15 cellular contexts compared by ENCODE assay signal in genomic region chr9:121545148-121545874, GRCh38. TPM values are rescaled to one million over a fixed set of nuclear protein-coding genes. Genes with fewer than 3 reads are reported as not detected.
DNase-seq lines count a peak whose midpoint lies in the region; ATAC-seq, FAIRE-seq and TF ChIP-seq lines count a peak whose summit lies in the region.
"Had no signal": no experiment of that assay in that cellular context is flagged by ENCODE, and none has a peak within 500 bp of the region (broad histone marks: within the 10 kb centered on the region; RNA-seq: fewer than 3 reads in every experiment).

No MANE protein-coding gene starts in this region.

- H3K9me3 ChIP-seq in right cardiac atrium (ENCODE audit: control insufficient read depth, low read length) (no peaks in the 10 kb centered on the region), OCI-LY3 (ENCODE audit: insufficient read depth, low read length) (no peaks in the 10 kb centered on the region), keratinocyte (ENCODE audit: control insufficient read depth, low read depth, low read length) (no peaks in the 10 kb centered on the region), sigmoid colon (no peaks in the 10 kb centered on the region), hepatocyte (ENCODE audit: low read depth) (no peaks in the 10 kb centered on the region)
- H3K9me3 ChIP-seq: left lung, stomach had no signal

- no peak for TF ChIP-seq POLR2A in sigmoid colon (IDR thresholded peaks at IDR 0.05)

- TF ChIP-seq CTCF in OCI-LY3 (IDR thresholded peaks at IDR 0.05; ENCODE audit: low read depth, low read length) (no peak), keratinocyte (optimal IDR thresholded peaks at IDR 0.05 in 1 of 3, IDR thresholded peaks at IDR 0.05 in 1 of 3, conservative IDR thresholded peaks at IDR 0.05 in 1 of 3; ENCODE audit: extremely low read depth in 1 of 3, insufficient read depth in 2 of 3, low read length in 3 of 3) (no peak), sigmoid colon (IDR thresholded peaks at IDR 0.05) (no peak), hepatocyte (IDR thresholded peaks at IDR 0.05; ENCODE audit: poor library complexity) (no peak)

- WGBS in right cardiac atrium: 44% methylated on average over 33 of the region's 33 CpGs
- WGBS in sigmoid colon, 2 donors: 46 to 55% methylated on average over 33 of the region's 33 CpGs
- WGBS in hepatocyte (ENCODE audit: low lambda C conversion rate, missing lambda C conversion rate): 58% methylated on average over 33 of the region's 33 CpGs

- no peak for FAIRE-seq in keratinocyte (lab: Jason Lieb, UNC)

- no peak overlapping the region for H3K9ac ChIP-seq in OCI-LY3 (ENCODE audit: low read length)
- no peak overlapping the region for H3K9ac ChIP-seq in keratinocyte (ENCODE audit: control insufficient read depth, extremely low read depth, insufficient read depth, low read length)

- no peaks in the 10 kb centered on the region for H3K9me1 ChIP-seq in keratinocyte (ENCODE audit: control insufficient read depth, extremely low read depth, insufficient read depth, low read length)

- H3K4me1 ChIP-seq in right cardiac atrium (ENCODE audit: control insufficient read depth, insufficient read depth, low read length) (no peaks in the 10 kb centered on the region), OCI-LY3 (ENCODE audit: low read length) (peaks cover 3% of the 10 kb centered on the region; the same call in 1 of the 2 replicates), keratinocyte (ENCODE audit: control insufficient read depth, extremely low read depth, insufficient read depth, low read length) (peaks cover 8% of the 10 kb centered on the region), sigmoid colon (peaks cover 0 to 13% (median 9%) of the 10 kb centered on the region in 4 donors), hepatocyte (ENCODE audit: insufficient read depth) (peaks cover under 1% of the 10 kb centered on the region)

- H2AFZ ChIP-seq in OCI-LY3 (ENCODE audit: low read depth, low read length): 0 out of 2 replicates have a peak overlapping the region, but pooled peaks have one; percentile 98
- no peak overlapping the region for H2AFZ ChIP-seq in keratinocyte (ENCODE audit: control insufficient read depth, low read length)
- H2AFZ ChIP-seq in hepatocyte: no peak overlapping the region

- H3K4me2 ChIP-seq in OCI-LY3 (ENCODE audit: low read length): peak overlapping the region; percentile 65
- H3K4me2 ChIP-seq in keratinocyte (ENCODE audit: control insufficient read depth, extremely low read depth, insufficient read depth, low read depth, low read length): peak overlapping the region; percentile 71
- H3K4me2 ChIP-seq in hepatocyte: no peak overlapping the region

- H3K27me3 ChIP-seq in right cardiac atrium (ENCODE audit: control insufficient read depth, insufficient read depth) (no peaks in the 10 kb centered on the region), OCI-LY3 (ENCODE audit: low read depth, low read length) (peaks cover 5% of the 10 kb centered on the region; the same call in 1 of the 2 replicates), keratinocyte (ENCODE audit: control insufficient read depth, extremely low read depth, insufficient read depth, low read length) (peaks cover 5% of the 10 kb centered on the region), sigmoid colon (no peaks in the 10 kb centered on the region), hepatocyte (no peaks in the 10 kb centered on the region)
- H3K27me3 ChIP-seq: left lung had no signal

- H3K27ac ChIP-seq in right cardiac atrium (ENCODE audit: low read length) (no peak overlapping the region), OCI-LY3 (ENCODE audit: low read length) (no peak overlapping the region), keratinocyte (ENCODE audit: control insufficient read depth, insufficient read depth, low read length) (no peak overlapping the region), sigmoid colon (no peak overlapping the region), hepatocyte (no peak overlapping the region)
- H3K27ac ChIP-seq: epithelial cell of prostate, left lung had no signal

- ATAC-seq in right cardiac atrium: peak; percentile 3 to 7
- ATAC-seq in Right ventricle myocardium inferior: no peak
- ATAC-seq in HG02571 (IDR thresholded peaks at IDR 0.05; ENCODE audit: unreplicated experiment): no peak

- H3K79me2 ChIP-seq in OCI-LY3 (ENCODE audit: low read length) (no peaks in the 10 kb centered on the region), keratinocyte (ENCODE audit: control insufficient read depth, insufficient read depth, low read length) (no peaks in the 10 kb centered on the region), hepatocyte (no peaks in the 10 kb centered on the region)

- H3K36me3 ChIP-seq in OCI-LY3 (replicated peaks; ENCODE audit: low read depth, low read length) (no peaks in the 10 kb centered on the region), keratinocyte (ENCODE audit: control insufficient read depth in 2 of 2, extremely low read depth in 1 of 2, insufficient read depth in 2 of 2, low read length in 2 of 2) (no peaks in the 10 kb centered on the region), sigmoid colon (no peaks in the 10 kb centered on the region), hepatocyte (replicated peaks; ENCODE audit: insufficient read depth, low read depth) (no peaks in the 10 kb centered on the region)
- H3K36me3 ChIP-seq: left lung, stomach had no signal

- H3K9me2 ChIP-seq in hepatocyte (replicated peaks; ENCODE audit: insufficient read depth): no peaks in the 10 kb centered on the region

- no peak for TF ChIP-seq EP300 in sigmoid colon (IDR thresholded peaks at IDR 0.05)

- dilution Hi-C loops in keratinocyte (cut with MboI; ENCODE audit: extremely low pct_ligation_motif_present, low sequenced_read_pairs): no loop called here

- intact Hi-C loops in right cardiac atrium (cut with DNase I): loop anchor here in 3 of 4 donors (5.0 to 10.0 kb wide), 2 partner anchors 159 to 447 kb away; no protein-coding TSS in a partner anchor
- intact Hi-C loops in Right ventricle myocardium inferior (cut with DNase I): loop anchor here (5.0 kb wide), 2 partner anchors 137 to 197 kb away; no protein-coding TSS in a partner anchor
- intact Hi-C loops in sigmoid colon (cut with DNase I): loop anchor here (5.0 kb wide), 1 partner anchor 87 kb away; no protein-coding TSS in a partner anchor

- H3K4me3 ChIP-seq in right cardiac atrium (ENCODE audit: low read length): no peak overlapping the region
- peak overlapping the region; percentile 69 for H3K4me3 ChIP-seq in OCI-LY3 (ENCODE audit: low read length)
- H3K4me3 ChIP-seq in keratinocyte (ENCODE audit: control insufficient read depth in 2 of 3, extremely low read depth in 1 of 3, insufficient read depth in 2 of 3, low read depth in 1 of 3, low read length in 3 of 3): no peak overlapping the region
- H3K4me3 ChIP-seq in sigmoid colon: no peak overlapping the region
- H3K4me3 ChIP-seq in hepatocyte: no peak overlapping the region
- H3K4me3 ChIP-seq: left lung had no signal

- H4K20me1 ChIP-seq in OCI-LY3 (ENCODE audit: insufficient read depth, low read length) (no peaks in the 10 kb centered on the region), keratinocyte (ENCODE audit: control insufficient read depth, extremely low read depth, insufficient read depth, low read length) (no peaks in the 10 kb centered on the region), hepatocyte (ENCODE audit: insufficient read depth, poor library complexity, severe bottlenecking) (no peaks in the 10 kb centered on the region)

- DNase-seq in right cardiac atrium (no peak), Right ventricle myocardium inferior (ENCODE audit: missing footprints) (no peak), keratinocyte (ENCODE audit: low read depth, low spot score) (no peak), sigmoid colon (no peak), hepatocyte (ENCODE audit: low spot score) (no peak), NCI-H1694 (lab: John Stamatoyannopoulos, UW) (no peak)

RNA-seq across cellular contexts. Expression of gene GGTA1, which starts 45.7 kb away (rescaled TPM):
- total RNA-seq in right cardiac atrium (10 to 100 TPM; 12.3 to 30.1 (median 22.3) TPM), Right ventricle myocardium inferior (27.9 TPM), sigmoid colon (10 to 100 TPM in 2 of 4 donors, 1 to 10 TPM in 2; 5.5 to 12.8 (median 8.7) TPM), hepatocyte (0.07 and 0.72 TPM in 2 replicates)
- polyA plus RNA-seq in right cardiac atrium (42.5 TPM), keratinocyte (0.05 TPM in 1 of 3 replicates, not detected in the others), sigmoid colon (10 to 100 TPM in 1 of 3 donors, 1 to 10 TPM in 2; 3.6 to 18.0 (median 5.1) TPM), hepatocyte (0.77 and 0.95 TPM in 2 replicates)
- polyA plus RNA-seq in keratinocyte (2011; ENCODE audit: low read depth): 0.41 TPM
- polyA plus RNA-seq in keratinocyte (2011; cell fraction: cytosol; rRNA removed): not detected in 2 replicates
- not detected in 2 replicates for polyA plus RNA-seq in keratinocyte (2011; cell fraction: nucleus; rRNA removed)
- 0.20 TPM in 1 of 2 replicates, not detected in the other for polyA plus RNA-seq in keratinocyte (2012; ENCODE audit: low replicate concordance)
- not detected in 3 replicates for polyA minus RNA-seq in keratinocyte
- polyA minus RNA-seq in keratinocyte (2011; cell fraction: cytosol; rRNA and poly(A)+ RNA removed): not detected
- not detected in 2 replicates for polyA minus RNA-seq in keratinocyte (2011; cell fraction: nucleus; rRNA and poly(A)+ RNA removed)
- total RNA-seq: A673; activated CD8-positive, alpha-beta T cell treated with anti-CD3 and anti-CD28 coated beads, Interleukin-2, amount 10 ng/mL, durations not matched to agents 7 days and 5 days; activated T-cell treated with anti-CD3 and anti-CD28 coated beads, Interleukin-2, amount 50 U/mL, for 4 hours; Calu3 had no signal

Comparison
In these comparisons a context has a peak if more than half of its experiments do, and no peak if none do; other contexts are left out.
1. ATAC-seq: peak in right cardiac atrium (2 of 2); none in Right ventricle myocardium inferior (single experiment) and HG02571 (single experiment).